ENCODE assay signal across 8 cellular contexts in the genomic region with DNA sequence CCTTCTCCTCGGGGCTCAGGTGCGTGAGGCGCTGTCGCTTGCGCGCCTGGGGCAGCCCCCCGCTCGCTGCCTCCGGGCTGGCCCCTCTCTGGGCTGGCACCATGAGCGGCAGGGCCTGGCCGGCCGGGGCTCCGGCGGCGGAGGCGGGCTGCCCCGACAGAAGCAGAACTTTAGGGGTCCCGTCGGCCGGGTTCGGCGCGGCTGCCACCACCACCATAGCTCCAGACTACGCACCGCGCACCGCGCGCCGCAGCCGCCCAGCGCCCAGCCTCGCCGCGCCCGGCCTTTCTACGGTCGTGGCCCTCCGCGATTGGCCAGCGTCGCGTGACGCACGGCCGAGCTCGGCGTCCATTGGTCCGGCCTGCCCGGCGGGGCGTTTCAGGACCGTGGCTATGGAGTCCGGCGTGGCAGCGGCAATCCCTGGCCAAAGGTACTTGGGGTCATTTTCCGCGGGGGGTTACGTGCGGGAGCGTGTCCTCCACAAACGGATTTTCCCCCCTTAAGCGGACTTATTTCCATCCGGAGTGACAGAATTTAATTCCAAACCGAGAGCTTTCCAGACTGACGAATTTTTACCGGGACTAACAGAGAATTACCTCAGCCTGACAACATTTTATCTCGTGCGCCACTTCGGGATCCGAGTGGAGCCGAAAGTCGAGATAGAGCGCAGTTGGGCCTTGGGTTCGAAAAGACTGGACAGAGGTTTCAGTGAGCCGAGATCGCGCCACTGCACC. TPM values are rescaled to one million over a fixed set of nuclear protein-coding genes. Genes with fewer than 3 reads are reported as not detected.
DNase-seq lines count a peak whose midpoint lies in the region; ATAC-seq and TF ChIP-seq lines count a peak whose summit lies in the region.

A gene (minus strand): TSS at position 262 of the 734 bp plus-strand sequence.

- intact Hi-C loops in naive thymus-derived CD4-positive, alpha-beta T cell (cut with micrococcal nuclease) = loop anchor here (1.0 to 10.0 kb wide), 8 partner anchors 8 to 883 kb away; a partner anchor contains a TSS

- peaks cover 43% of the 10 kb centered on the region for H3K79me2 ChIP-seq in fibroblast of lung (ENCODE audit: control insufficient read depth, insufficient read depth, low read length)

- DNase-seq in DMS79 (lab: John Stamatoyannopoulos, UW) = peak; percentile 56
- peak; percentile 93 for DNase-seq in KBM-7
- DNase-seq in RWPE1 (ENCODE audit: low spot score) = peak; percentile 98
- DNase-seq in fibroblast of lung (ENCODE audit: low read depth in 2 of 2) = peak; percentile 92
- peak; percentile 82 to 94 (median 88) for DNase-seq in naive thymus-derived CD4-positive, alpha-beta T cell

- no peak for TF ChIP-seq CTCF in RWPE1 (conservative IDR thresholded peaks at IDR 0.05; ENCODE audit: low read depth)
- TF ChIP-seq CTCF in fibroblast of lung (conservative IDR thresholded peaks at IDR 0.05 in 1 of 2, IDR thresholded peaks at IDR 0.05 in 1 of 2; ENCODE audit: low read depth in 1 of 2, low read length in 2 of 2) = no peak

- H3K4me1 ChIP-seq in fibroblast of lung (ENCODE audit: control insufficient read depth, extremely low read depth, insufficient read depth, low read length) = peaks cover 2% of the 10 kb centered on the region
- H3K4me1 ChIP-seq in naive thymus-derived CD4-positive, alpha-beta T cell (ENCODE audit: control insufficient read depth in 2 of 2, insufficient read depth in 2 of 2, low read length in 2 of 2) = peaks cover 25 to 41% of the 10 kb centered on the region in 2 donors

- H3K27ac ChIP-seq in RWPE1 = peak within 1 kb of the TSS; percentile 97
- peak within 1 kb of the TSS; percentile 100 for H3K27ac ChIP-seq in fibroblast of lung (ENCODE audit: insufficient read depth, low read length)
- H3K27ac ChIP-seq in naive thymus-derived CD4-positive, alpha-beta T cell (ENCODE audit: low read depth, low read length) = peak within 1 kb of the TSS; percentile 99

- peaks cover 45% of the 10 kb centered on the region for H3K36me3 Mint-ChIP-seq in activated T-helper 17 cell treated with anti-CD3 and anti-CD28 coated beads, Interleukin-2, amount 50 U/mL, for 72 hours (ENCODE audit: low read depth)
- H3K36me3 Mint-ChIP-seq in naive thymus-derived CD4-positive, alpha-beta T cell = peaks cover 6 to 53% (median 21%) of the 10 kb centered on the region in 5 donors
- H3K36me3 Mint-ChIP-seq in stimulated activated memory B cell treated with anti-CD40 and anti-IgM and Interleukin-4, amounts not matched to agents 10 μg/mL and 1 μg/mL and 100 μg/mL, for 72 hours = peaks cover 29% of the 10 kb centered on the region

- peak within 1 kb of the TSS; percentile 97 for H3K27ac Mint-ChIP-seq in activated T-helper 17 cell treated with anti-CD3 and anti-CD28 coated beads, Interleukin-2, amount 50 U/mL, for 72 hours
- H3K27ac Mint-ChIP-seq in naive thymus-derived CD4-positive, alpha-beta T cell = peak within 1 kb of the TSS; percentile 90 to 100 (median 99)
- peak within 1 kb of the TSS; percentile 83 for H3K27ac Mint-ChIP-seq in stimulated activated memory B cell treated with anti-CD40 and anti-IgM and Interleukin-4, amounts not matched to agents 10 μg/mL and 1 μg/mL and 100 μg/mL, for 72 hours

- no peaks in the 10 kb centered on the region for H4K20me1 ChIP-seq in fibroblast of lung (ENCODE audit: control insufficient read depth, extremely low read depth, insufficient read depth, low read length)

- no peaks in the 10 kb centered on the region for H3K9me3 ChIP-seq in fibroblast of lung (ENCODE audit: control insufficient read depth, insufficient read depth, low read depth, low read length)
- no peaks in the 10 kb centered on the region for H3K9me3 ChIP-seq in naive thymus-derived CD4-positive, alpha-beta T cell (ENCODE audit: control insufficient read depth in 2 of 3, low read length in 3 of 3)

- H3K4me3 ChIP-seq in fibroblast of lung (replicated peaks in 1 of 4; ENCODE audit: control extremely low read depth in 1 of 4, insufficient read depth in 1 of 4, low read depth in 3 of 4, low read length in 4 of 4) = peak within 1 kb of the TSS; percentile 89 to 97 (median 95)
- H3K4me3 ChIP-seq in naive thymus-derived CD4-positive, alpha-beta T cell (ENCODE audit: low read length) = peak within 1 kb of the TSS; percentile 81

- H3K4me3 Mint-ChIP-seq in activated T-helper 17 cell treated with anti-CD3 and anti-CD28 coated beads, Interleukin-2, amount 50 U/mL, for 72 hours = peak within 1 kb of the TSS; percentile 87
- peak within 1 kb of the TSS; percentile 91 to 99 (median 95) for H3K4me3 Mint-ChIP-seq in naive thymus-derived CD4-positive, alpha-beta T cell
- H3K4me3 Mint-ChIP-seq in stimulated activated memory B cell treated with anti-CD40 and anti-IgM and Interleukin-4, amounts not matched to agents 10 μg/mL and 1 μg/mL and 100 μg/mL, for 72 hours = peak within 1 kb of the TSS; percentile 82

- ATAC-seq in GM21717 (IDR thresholded peaks at IDR 0.05; ENCODE audit: unreplicated experiment) = peak; percentile 75
- ATAC-seq in activated T-helper 17 cell treated with anti-CD3 and anti-CD28 coated beads, Interleukin-2, amount 50 U/mL, for 72 hours (replicated peaks) = peak; percentile 90
- ATAC-seq in naive thymus-derived CD4-positive, alpha-beta T cell = peak; percentile 96
- ATAC-seq in stimulated activated memory B cell treated with anti-CD40 and anti-IgM and Interleukin-4, amounts not matched to agents 10 μg/mL and 1 μg/mL and 100 μg/mL, for 72 hours = peak; percentile 97

- peak within 1 kb of the TSS; percentile 53 for H3K4me2 ChIP-seq in fibroblast of lung (ENCODE audit: extremely low read depth, insufficient read depth, low read length)

- no peaks in the 10 kb centered on the region for H3K9me3 Mint-ChIP-seq in activated T-helper 17 cell treated with anti-CD3 and anti-CD28 coated beads, Interleukin-2, amount 50 U/mL, for 72 hours
- peaks cover 0 to 6% (median 0%) of the 10 kb centered on the region in 11 donors for H3K9me3 Mint-ChIP-seq in naive thymus-derived CD4-positive, alpha-beta T cell
- no peaks in the 10 kb centered on the region for H3K9me3 Mint-ChIP-seq in stimulated activated memory B cell treated with anti-CD40 and anti-IgM and Interleukin-4, amounts not matched to agents 10 μg/mL and 1 μg/mL and 100 μg/mL, for 72 hours

- in situ Hi-C loops in KBM-7 (cut with MboI; ENCODE audit: low pct_unique_long_range_greater_than_20kb, low sequenced_read_pairs) = no loop called here

- H3K4me1 Mint-ChIP-seq in activated T-helper 17 cell treated with anti-CD3 and anti-CD28 coated beads, Interleukin-2, amount 50 U/mL, for 72 hours = peaks cover 11% of the 10 kb centered on the region
- H3K4me1 Mint-ChIP-seq in naive thymus-derived CD4-positive, alpha-beta T cell = peaks cover 26 to 63% (median 50%) of the 10 kb centered on the region in 7 donors
- H3K4me1 Mint-ChIP-seq in stimulated activated memory B cell treated with anti-CD40 and anti-IgM and Interleukin-4, amounts not matched to agents 10 μg/mL and 1 μg/mL and 100 μg/mL, for 72 hours = peaks cover 49% of the 10 kb centered on the region

- no peak within 1 kb of the TSS for H2AFZ ChIP-seq in fibroblast of lung (ENCODE audit: low read length)

- CTCF ChIA-PET in RWPE1 (lab: Yijun Ruan, JAX) = no interaction called here
- CTCF ChIA-PET in naive thymus-derived CD4-positive, alpha-beta T cell (lab: Charles Lee) = interaction anchor here (0.8 to 4.4 kb wide), 4 partner anchors 10 to 29 kb away, joined by 3 to 26 read pairs (median 4); no protein-coding TSS in a partner anchor

- no peaks in the 10 kb centered on the region for H3K27me3 Mint-ChIP-seq in activated T-helper 17 cell treated with anti-CD3 and anti-CD28 coated beads, Interleukin-2, amount 50 U/mL, for 72 hours
- H3K27me3 Mint-ChIP-seq in naive thymus-derived CD4-positive, alpha-beta T cell = no peaks in the 10 kb centered on the region
- no peaks in the 10 kb centered on the region for H3K27me3 Mint-ChIP-seq in stimulated activated memory B cell treated with anti-CD40 and anti-IgM and Interleukin-4, amounts not matched to agents 10 μg/mL and 1 μg/mL and 100 μg/mL, for 72 hours

- peak within 1 kb of the TSS; percentile 100 for H3K9ac ChIP-seq in fibroblast of lung (ENCODE audit: insufficient read depth, low read length)

- POLR2A ChIA-PET in RWPE1 (lab: Yijun Ruan, JAX; ENCODE audit: low non-redundant PET) = interaction anchor here (0.5 to 0.7 kb wide), 5 partner anchors 9 to 236 kb away, joined by 3 to 4 read pairs (median 3); a partner anchor contains a TSS
- POLR2A ChIA-PET in naive thymus-derived CD4-positive, alpha-beta T cell (lab: Charles Lee) = interaction anchor here (0.8 to 7.8 kb wide), 11 partner anchors 12 to 881 kb away, joined by 3 to 194 read pairs (median 29); a partner anchor contains a TSS

- peaks cover 10% of the 10 kb centered on the region for H3K36me3 ChIP-seq in fibroblast of lung (ENCODE audit: control insufficient read depth, insufficient read depth, low read length)
- H3K36me3 ChIP-seq in naive thymus-derived CD4-positive, alpha-beta T cell (ENCODE audit: control insufficient read depth in 2 of 3, insufficient read depth in 3 of 3, low read length in 3 of 3) = peaks cover 15 to 30% (median 20%) of the 10 kb centered on the region in 3 experiments

- no peaks in the 10 kb centered on the region for H3K27me3 ChIP-seq in fibroblast of lung (ENCODE audit: control insufficient read depth, insufficient read depth, low read length)
- H3K27me3 ChIP-seq in naive thymus-derived CD4-positive, alpha-beta T cell (ENCODE audit: control insufficient read depth in 2 of 2, insufficient read depth in 2 of 2, low read length in 2 of 2) = no peaks in the 10 kb centered on the region

RNA-seq across cellular contexts. Expression of the gene that starts here (rescaled TPM):
- 10 to 100 TPM; 55.4 to 62.3 TPM for total RNA-seq in activated T-helper 17 cell treated with anti-CD3 and anti-CD28 coated beads, Interleukin-2, amount 50 U/mL, for 72 hours
- 190 and 241 TPM in 2 replicates for total RNA-seq in fibroblast of lung
- polyA plus RNA-seq in fibroblast of lung = 110 and 144 TPM in 2 replicates
- 83.1 and 99.5 TPM in 2 replicates for polyA plus RNA-seq in fibroblast of lung (2012)
- polyA minus RNA-seq in fibroblast of lung (ENCODE audit: low replicate concordance) = 139 and 163 TPM in 2 replicates
- 100 to 1,000 TPM; 120 to 293 (median 144) TPM for total RNA-seq in naive thymus-derived CD4-positive, alpha-beta T cell
- 100 to 1,000 TPM; 250 to 417 TPM for polyA plus RNA-seq in naive thymus-derived CD4-positive, alpha-beta T cell

Comparison
In these comparisons a context has a peak if more than half of its experiments do, and no peak if none do; other contexts are left out.
1. Peak in every context shown above with its lines: DNase-seq, ATAC-seq, H3K4me3 ChIP-seq and H3K27ac ChIP-seq.